25 cellular contexts compared by ENCODE assay signal in the genomic region with DNA sequence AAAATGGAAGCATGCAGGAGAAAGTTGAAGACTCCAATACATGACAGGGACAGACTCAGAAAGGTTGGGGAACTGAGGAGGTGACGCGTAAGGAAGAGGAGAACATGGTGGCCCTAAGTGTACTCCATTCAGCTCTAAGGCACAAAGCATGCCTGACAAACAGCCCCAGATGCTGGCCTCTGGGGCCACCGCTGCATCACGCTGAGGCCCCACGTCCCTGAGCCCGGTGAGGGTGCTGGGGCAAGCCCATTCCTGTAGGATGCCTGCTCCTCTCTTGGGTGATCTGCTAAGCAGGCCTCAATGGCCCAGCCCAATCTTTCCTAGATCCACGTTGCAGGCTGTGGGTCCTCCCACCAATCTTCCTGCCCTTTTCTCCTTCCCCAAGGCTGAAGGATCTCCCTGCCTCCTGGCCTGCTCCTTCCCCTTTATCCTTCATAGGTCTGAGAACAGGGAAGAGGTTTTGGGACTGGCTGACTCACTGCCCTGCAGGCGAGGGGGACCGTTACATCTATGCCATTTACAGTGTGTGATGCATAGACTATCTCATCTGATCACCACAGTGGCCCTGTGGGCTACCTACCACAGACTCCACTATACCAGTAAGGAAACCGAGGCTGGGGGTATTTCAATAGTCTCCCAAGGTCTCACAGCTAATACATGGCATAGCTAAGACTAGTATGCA. TPM values are rescaled to one million over a fixed set of nuclear protein-coding genes. Genes with fewer than 3 reads are reported as not detected.
DNase-seq lines count a peak whose midpoint lies in the region; ATAC-seq and TF ChIP-seq lines count a peak whose summit lies in the region.
"Had no signal": no experiment of that assay in that cellular context is flagged by ENCODE, and none has a peak within 500 bp of the region (broad histone marks: within the 10 kb centered on the region; RNA-seq: fewer than 3 reads in every experiment).

No MANE protein-coding gene starts in this region.

- H3K79me2 ChIP-seq in mammary epithelial cell (ENCODE audit: insufficient read depth, low read length): no peaks in the 10 kb centered on the region

- no peak for TF ChIP-seq CTCF in mammary epithelial cell (conservative IDR thresholded peaks at IDR 0.05 in 1 of 2, IDR thresholded peaks at IDR 0.05 in 1 of 2; ENCODE audit: extremely low read depth in 1 of 2, insufficient read depth in 1 of 2, low read depth in 1 of 2, low read length in 2 of 2)
- no peak for TF ChIP-seq CTCF in MCF 10A (IDR thresholded peaks at IDR 0.05; ENCODE audit: unreplicated experiment)
- no peak for TF ChIP-seq CTCF in foreskin keratinocyte (conservative IDR thresholded peaks at IDR 0.05)

- H3K36me3 ChIP-seq in mammary epithelial cell (ENCODE audit: insufficient read depth, low read length): no peaks in the 10 kb centered on the region
- H3K36me3 ChIP-seq: BLaER1, MG63 had no signal

- no peak overlapping the region for H3K4me3 ChIP-seq in mammary epithelial cell (replicated peaks in 1 of 3; ENCODE audit: insufficient read depth in 1 of 3, low read depth in 2 of 3, low read length in 3 of 3)
- H3K4me3 ChIP-seq: BLaER1, MG63, SK-N-MC had no signal

- H3K4me1 ChIP-seq in mammary epithelial cell (ENCODE audit: insufficient read depth, low read length): peaks cover 20% of the 10 kb centered on the region
- H3K4me1 ChIP-seq in foreskin keratinocyte: peaks cover 11% of the 10 kb centered on the region
- H3K4me1 ChIP-seq: BLaER1 had no signal

- CTCF ChIA-PET in mammary epithelial cell (lab: Charles Lee; ENCODE audit: low non-redundant PET): no interaction called here
- CTCF ChIA-PET in MCF 10A (lab: Yijun Ruan, JAX): interaction anchor here (0.5 to 0.6 kb wide), 2 partner anchors 36 to 963 kb away, joined by 3 read pairs; no protein-coding TSS in a partner anchor

- WGBS in mammary epithelial cell (ENCODE audit: low coverage, missing lambda C conversion rate): 70% methylated on average over 8 of the region's 10 CpGs

- intact Hi-C loops in mammary epithelial cell (cut with micrococcal nuclease) (no loop called here), MCF 10A (cut with micrococcal nuclease) (loop anchor here (10.0 kb wide), 1 partner anchor 567 kb away; no protein-coding TSS in a partner anchor)

- dilution Hi-C loops in mammary epithelial cell (cut with HindIII; ENCODE audit: low sequenced_read_pairs): no loop called here

- H3K9ac ChIP-seq in mammary epithelial cell (ENCODE audit: insufficient read depth, low read length): no peak overlapping the region
- H3K9ac ChIP-seq: BLaER1 had no signal

- no peaks in the 10 kb centered on the region for H3K9me3 Mint-ChIP-seq in MCF 10A (ENCODE audit: unreplicated experiment)
- peaks cover 11% of the 10 kb centered on the region for H3K9me3 Mint-ChIP-seq in stimulated activated memory B cell treated with anti-CD40 and anti-IgM and Interleukin-4, amounts not matched to agents 10 μg/mL and 1 μg/mL and 100 μg/mL, for 72 hours
- H3K9me3 Mint-ChIP-seq: CD4-positive, alpha-beta T cell had no signal

- no peak overlapping the region for H3K4me3 Mint-ChIP-seq in MCF 10A (ENCODE audit: unreplicated experiment)
- no peak overlapping the region for H3K4me3 Mint-ChIP-seq in stimulated activated memory B cell treated with anti-CD40 and anti-IgM and Interleukin-4, amounts not matched to agents 10 μg/mL and 1 μg/mL and 100 μg/mL, for 72 hours
- H3K4me3 Mint-ChIP-seq: CD4-positive, alpha-beta T cell; T-helper 17 cell had no signal

- peak; percentile 76 for ATAC-seq in foreskin keratinocyte
- peak; percentile 26 for ATAC-seq in stimulated activated memory B cell treated with anti-CD40 and anti-IgM and Interleukin-4, amounts not matched to agents 10 μg/mL and 1 μg/mL and 100 μg/mL, for 72 hours
- ATAC-seq in HG03521 (IDR thresholded peaks at IDR 0.05; ENCODE audit: unreplicated experiment): no peak
- ATAC-seq: T-helper 17 cell had no signal

- H3K9me3 ChIP-seq in mammary epithelial cell (replicated peaks; ENCODE audit: insufficient read depth, low read length): no peaks in the 10 kb centered on the region
- H3K9me3 ChIP-seq: MG63 had no signal

- H4K20me1 ChIP-seq in mammary epithelial cell (ENCODE audit: insufficient read depth, low read length): no peaks in the 10 kb centered on the region
- H4K20me1 ChIP-seq: BLaER1 had no signal

- no peak overlapping the region for H3K27ac ChIP-seq in mammary epithelial cell (ENCODE audit: insufficient read depth, low read depth, low read length)
- H3K27ac ChIP-seq in foreskin keratinocyte: no peak overlapping the region
- H3K27ac ChIP-seq: 22Rv1, BLaER1, SK-N-MC had no signal

- peaks cover 11% of the 10 kb centered on the region for H3K4me1 Mint-ChIP-seq in MCF 10A (ENCODE audit: insufficient read depth, unreplicated experiment)
- H3K4me1 Mint-ChIP-seq in stimulated activated memory B cell treated with anti-CD40 and anti-IgM and Interleukin-4, amounts not matched to agents 10 μg/mL and 1 μg/mL and 100 μg/mL, for 72 hours: no peaks in the 10 kb centered on the region

- in situ Hi-C loops in mammary epithelial cell (cut with MboI; ENCODE audit: low sequenced_read_pairs in 2 of 2): no loop called here

- no peak overlapping the region for H2AFZ ChIP-seq in mammary epithelial cell (ENCODE audit: low read depth, low read length)

- DNase-seq in mammary epithelial cell: peak; percentile 15
- no peak for DNase-seq in MCF 10A (ENCODE audit: unreplicated experiment)
- DNase-seq in M059J (ENCODE audit: low read depth): peak; percentile 64
- DNase-seq in foreskin keratinocyte: peak; percentile 19 to 60
- no peak for DNase-seq in SIG-M5 treated with dmso at 0.1 percent for 504 hours (lab: John Stamatoyannopoulos, UW; ENCODE audit: unreplicated experiment)
- no peak for DNase-seq in NOMO-1 treated with dmso at 0.1 percent for 144 hours (lab: John Stamatoyannopoulos, UW; ENCODE audit: unreplicated experiment)
- DNase-seq: ACHN; CD4-positive, alpha-beta T cell; DMS53; MG63; NCI-H1436; NCI-H2029 treated with DMSO at 0.1 percent for 48 hours; NCI-H345; NCI-H524; NCI-H774; NK-92 treated with Interleukin-12 subunit alpha and Interleukin-12 subunit beta, amount 100 ng/mL, for 24 hours; Right ventricle myocardium superior; SW 1271; T-helper 17 cell had no signal

- H3K27ac Mint-ChIP-seq in MCF 10A (ENCODE audit: low read depth, unreplicated experiment): no peak overlapping the region
- H3K27ac Mint-ChIP-seq in stimulated activated memory B cell treated with anti-CD40 and anti-IgM and Interleukin-4, amounts not matched to agents 10 μg/mL and 1 μg/mL and 100 μg/mL, for 72 hours: no peak overlapping the region
- H3K27ac Mint-ChIP-seq: CD4-positive, alpha-beta T cell; T-helper 17 cell had no signal

- no peaks in the 10 kb centered on the region for H3K27me3 Mint-ChIP-seq in MCF 10A (ENCODE audit: insufficient read depth, unreplicated experiment)
- no peaks in the 10 kb centered on the region for H3K27me3 Mint-ChIP-seq in stimulated activated memory B cell treated with anti-CD40 and anti-IgM and Interleukin-4, amounts not matched to agents 10 μg/mL and 1 μg/mL and 100 μg/mL, for 72 hours
- H3K27me3 Mint-ChIP-seq: CD4-positive, alpha-beta T cell; T-helper 17 cell had no signal

- BruUV-seq in mammary epithelial cell (replicated peaks; lab: Mats Ljungman, UMichigan) (no TSS peak), MCF 10A (replicated peaks; lab: Mats Ljungman, UMichigan) (no TSS peak)

- no peaks in the 10 kb centered on the region for H3K27me3 ChIP-seq in mammary epithelial cell (ENCODE audit: insufficient read depth, low read length)
- H3K27me3 ChIP-seq in foreskin keratinocyte: no peaks in the 10 kb centered on the region
- H3K27me3 ChIP-seq: BLaER1, MG63 had no signal

- no peak overlapping the region for H3K4me2 ChIP-seq in mammary epithelial cell (ENCODE audit: insufficient read depth, low read depth, low read length)
- H3K4me2 ChIP-seq: BLaER1 had no signal

- H3K36me3 Mint-ChIP-seq in MCF 10A (ENCODE audit: insufficient read depth, unreplicated experiment): no peaks in the 10 kb centered on the region
- H3K36me3 Mint-ChIP-seq in stimulated activated memory B cell treated with anti-CD40 and anti-IgM and Interleukin-4, amounts not matched to agents 10 μg/mL and 1 μg/mL and 100 μg/mL, for 72 hours: no peaks in the 10 kb centered on the region

- POLR2A ChIA-PET in MCF 10A (lab: Yijun Ruan, JAX): no interaction called here

RNA-seq across cellular contexts. Expression of a gene that starts 16.8 kb away (rescaled TPM):
- 10 to 100 TPM in 1 of 2 donors, 1 to 10 TPM in 1; 8.0 to 21.3 TPM for total RNA-seq in mammary epithelial cell
- polyA plus RNA-seq in mammary epithelial cell: 3.7 TPM
- polyA minus RNA-seq in mammary epithelial cell: 13.8 TPM
- total RNA-seq in MCF 10A (2022): 0.10 and 0.16 TPM in 2 replicates
- 33.1 and 60.4 TPM in 2 replicates for total RNA-seq in M059J (2014; rRNA removed; shearing (Covaris generic))
- total RNA-seq in foreskin keratinocyte: 8.5 and 17.5 TPM in 2 replicates
- 3.4 and 5.6 TPM in 2 replicates for polyA plus RNA-seq in foreskin keratinocyte
- total RNA-seq: OCI-LY7 had no signal

Comparison
In these comparisons a context has a peak if more than half of its experiments do, and no peak if none do; other contexts are left out.
1. DNase-seq: peak in mammary epithelial cell (single experiment), M059J (single experiment) and foreskin keratinocyte (2 of 2); none in MCF 10A (single experiment), SIG-M5 treated with dmso at 0.1 percent for 504 hours (single experiment) and NOMO-1 treated with dmso at 0.1 percent for 144 hours (single experiment).